In the genomic region with DNA sequence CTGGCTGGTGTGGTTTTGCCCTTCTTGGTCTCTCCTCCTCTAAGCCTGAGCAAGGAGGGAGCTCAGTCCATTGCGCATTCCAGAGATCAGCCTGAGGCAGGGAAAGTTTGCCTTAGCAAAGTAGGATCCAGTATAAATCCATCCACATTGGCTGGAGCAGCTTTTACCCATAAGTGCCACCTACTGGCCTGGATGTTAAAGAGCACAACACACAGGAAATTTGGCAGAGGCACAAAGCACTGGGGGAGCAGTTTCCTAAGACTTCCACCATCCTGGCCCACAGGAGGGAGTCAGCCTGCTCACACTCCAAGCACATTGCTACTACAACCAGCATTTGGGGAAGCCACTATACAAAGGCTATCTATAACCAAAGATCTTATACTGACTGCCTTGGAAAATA, we compare ENCODE assay signal across 10 cellular contexts.
DNase-seq lines count a peak whose midpoint lies in the region.
"Had no signal": no experiment of that assay in that cellular context is flagged by ENCODE, and none has a peak within 500 bp of the region (broad histone marks: within the 10 kb centered on the region; RNA-seq: fewer than 3 reads in every experiment).

No MANE protein-coding gene starts in this region.

- peak; percentile 55 for DNase-seq in DMS 273 (lab: John Stamatoyannopoulos, UW; ENCODE audit: unreplicated experiment)
- DNase-seq in DMS 273 treated with DMSO at 0.1 percent for 48 hours (lab: John Stamatoyannopoulos, UW) = no peak
- peak; percentile 50 for DNase-seq in LHCN-M2 (ENCODE audit: low read depth)
- DNase-seq in T47D (ENCODE audit: low read depth in 1 of 2, low spot score in 1 of 2) = peak; percentile 2 to 28
- peak; percentile 10 for DNase-seq in myocyte (ENCODE audit: low read depth)
- DNase-seq in epidermal melanocyte (ENCODE audit: insufficient read length, low spot score) = no peak
- no peak for DNase-seq in putamen (ENCODE audit: low spot score)
- no peak for DNase-seq in activated naive CD4-positive, alpha-beta T cell (lab: John Stamatoyannopoulos, UW)
- DNase-seq: 8988T; stimulated activated CD8-positive, alpha-beta memory T cell treated with anti-CD3 and anti-CD28 coated beads, Interleukin-4, amount 100 ng/mL, for 48 hours had no signal

- in situ Hi-C loops in T47D (cut with HindIII; ENCODE audit: low pct_unique_long_range_greater_than_20kb, low sequenced_read_pairs) = no loop called here

Comparison
In these comparisons a context has a peak if more than half of its experiments do, and no peak if none do; other contexts are left out.
1. DNase-seq: peak in DMS 273 (single experiment), LHCN-M2 (single experiment), T47D (2 of 2) and myocyte (single experiment); none in DMS 273 treated with DMSO at 0.1 percent for 48 hours (single experiment), epidermal melanocyte (single experiment), putamen (single experiment) and activated naive CD4-positive, alpha-beta T cell (0 of 4).